In genomic region chr7:43298617-43299016, GRCh38 we compare ENCODE assay signal across 8 cellular contexts.
"Had no signal": no experiment of that assay in that cellular context is flagged by ENCODE, and none has a peak within 500 bp of the region (broad histone marks: within the 10 kb centered on the region; RNA-seq: fewer than 3 reads in every experiment).

No MANE protein-coding gene starts in this region.

- H3K4me2 ChIP-seq: KMS-11 had no signal

- H3K27ac ChIP-seq: HL-60, KMS-11 had no signal

- FAIRE-seq: HepG2, HTR-8/SVneo, K562 had no signal

- H3K4me3 ChIP-seq: K562 had no signal

- H3K9ac ChIP-seq: KMS-11 had no signal

- ATAC-seq: HepG2, K562 had no signal

- DNase-seq: IMR-90, KBM-7, KG1 had no signal
